In the genomic region with DNA sequence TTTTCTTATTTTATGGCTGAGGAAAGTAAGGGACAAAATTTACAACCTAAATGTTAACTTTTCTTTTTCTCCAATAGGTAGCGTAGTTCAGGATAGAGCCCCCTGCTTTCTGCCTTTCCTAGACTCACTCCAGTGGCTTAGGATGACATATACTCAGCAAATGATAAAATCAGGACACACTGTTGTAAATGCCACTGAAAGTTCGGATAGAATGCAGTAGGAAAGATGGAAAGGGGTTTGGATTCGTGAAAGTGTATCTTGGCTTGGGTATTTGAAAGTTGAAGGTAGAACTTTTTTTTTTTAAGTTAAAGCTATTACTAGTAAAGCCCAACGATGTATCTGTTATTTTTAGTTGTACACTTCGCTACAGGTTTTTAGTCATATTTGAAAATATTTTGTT, we compare ENCODE assay signal across 1 cellular context.
TF ChIP-seq lines count a peak whose summit lies in the region.

No MANE protein-coding gene starts in this region.

TF ChIP-seq in WTC11, 78 proteins besides CTCF, POLR2A, EP300 and RAD21 (continued from another document):
- TF ChIP-seq, protein P1, sequence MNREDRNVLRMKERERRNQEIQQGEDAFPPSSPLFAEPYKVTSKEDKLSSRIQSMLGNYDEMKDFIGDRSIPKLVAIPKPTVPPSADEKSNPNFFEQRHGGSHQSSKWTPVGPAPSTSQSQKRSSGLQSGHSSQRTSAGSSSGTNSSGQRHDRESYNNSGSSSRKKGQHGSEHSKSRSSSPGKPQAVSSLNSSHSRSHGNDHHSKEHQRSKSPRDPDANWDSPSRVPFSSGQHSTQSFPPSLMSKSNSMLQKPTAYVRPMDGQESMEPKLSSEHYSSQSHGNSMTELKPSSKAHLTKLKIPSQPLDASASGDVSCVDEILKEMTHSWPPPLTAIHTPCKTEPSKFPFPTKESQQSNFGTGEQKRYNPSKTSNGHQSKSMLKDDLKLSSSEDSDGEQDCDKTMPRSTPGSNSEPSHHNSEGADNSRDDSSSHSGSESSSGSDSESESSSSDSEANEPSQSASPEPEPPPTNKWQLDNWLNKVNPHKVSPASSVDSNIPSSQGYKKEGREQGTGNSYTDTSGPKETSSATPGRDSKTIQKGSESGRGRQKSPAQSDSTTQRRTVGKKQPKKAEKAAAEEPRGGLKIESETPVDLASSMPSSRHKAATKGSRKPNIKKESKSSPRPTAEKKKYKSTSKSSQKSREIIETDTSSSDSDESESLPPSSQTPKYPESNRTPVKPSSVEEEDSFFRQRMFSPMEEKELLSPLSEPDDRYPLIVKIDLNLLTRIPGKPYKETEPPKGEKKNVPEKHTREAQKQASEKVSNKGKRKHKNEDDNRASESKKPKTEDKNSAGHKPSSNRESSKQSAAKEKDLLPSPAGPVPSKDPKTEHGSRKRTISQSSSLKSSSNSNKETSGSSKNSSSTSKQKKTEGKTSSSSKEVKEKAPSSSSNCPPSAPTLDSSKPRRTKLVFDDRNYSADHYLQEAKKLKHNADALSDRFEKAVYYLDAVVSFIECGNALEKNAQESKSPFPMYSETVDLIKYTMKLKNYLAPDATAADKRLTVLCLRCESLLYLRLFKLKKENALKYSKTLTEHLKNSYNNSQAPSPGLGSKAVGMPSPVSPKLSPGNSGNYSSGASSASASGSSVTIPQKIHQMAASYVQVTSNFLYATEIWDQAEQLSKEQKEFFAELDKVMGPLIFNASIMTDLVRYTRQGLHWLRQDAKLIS (CRISPR knock-in tag; IDR thresholded peaks at IDR 0.05; ENCODE audit: borderline replicate concordance): no peak
- TF ChIP-seq, protein P2, sequence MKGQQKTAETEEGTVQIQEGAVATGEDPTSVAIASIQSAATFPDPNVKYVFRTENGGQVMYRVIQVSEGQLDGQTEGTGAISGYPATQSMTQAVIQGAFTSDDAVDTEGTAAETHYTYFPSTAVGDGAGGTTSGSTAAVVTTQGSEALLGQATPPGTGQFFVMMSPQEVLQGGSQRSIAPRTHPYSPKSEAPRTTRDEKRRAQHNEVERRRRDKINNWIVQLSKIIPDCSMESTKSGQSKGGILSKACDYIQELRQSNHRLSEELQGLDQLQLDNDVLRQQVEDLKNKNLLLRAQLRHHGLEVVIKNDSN (CRISPR knock-in tag; IDR thresholded peaks at IDR 0.05): no peak
- no peak for TF ChIP-seq FOXK1 (CRISPR knock-in tag; IDR thresholded peaks at IDR 0.05)
- no peak for TF ChIP-seq NFATC4 (CRISPR knock-in tag; IDR thresholded peaks at IDR 0.05)
- TF ChIP-seq KAT7 (CRISPR knock-in tag; IDR thresholded peaks at IDR 0.05; ENCODE audit: borderline replicate concordance): no peak
- TF ChIP-seq TCF7 (CRISPR knock-in tag; IDR thresholded peaks at IDR 0.05; ENCODE audit: low read depth): no peak
- TF ChIP-seq ELF4 (CRISPR knock-in tag; IDR thresholded peaks at IDR 0.05; ENCODE audit: low read depth): no peak
- TF ChIP-seq SOX15 (CRISPR knock-in tag; IDR thresholded peaks at IDR 0.05): no peak
- TF ChIP-seq FOXJ3 (CRISPR knock-in tag; IDR thresholded peaks at IDR 0.05; ENCODE audit: borderline replicate concordance): no peak
- TF ChIP-seq NR2C2 (CRISPR knock-in tag; IDR thresholded peaks at IDR 0.05): no peak
- TF ChIP-seq TEAD4 (CRISPR knock-in tag; IDR thresholded peaks at IDR 0.05): no peak
- no peak for TF ChIP-seq ZNF396 (CRISPR knock-in tag; IDR thresholded peaks at IDR 0.05; ENCODE audit: borderline replicate concordance)
- no peak for TF ChIP-seq ETV6 (CRISPR knock-in tag; IDR thresholded peaks at IDR 0.05)
